Comparison of ENCODE assay signal across 10 cellular contexts in genomic region chr15:62110000-62110851, GRCh38. TPM values are rescaled to one million over a fixed set of nuclear protein-coding genes. Genes with fewer than 3 reads are reported as not detected.
A peak's percentile ranks its signal among the peaks of the same experiment; 100 is the strongest.
DNase-seq lines count a peak whose midpoint lies in the region; ATAC-seq and TF ChIP-seq lines count a peak whose summit lies in the region.
"Had no signal": no experiment of that assay in that cellular context is flagged by ENCODE, and none has a peak within 500 bp of the region (broad histone marks: within the 10 kb centered on the region; RNA-seq: fewer than 3 reads in every experiment).

No MANE protein-coding gene starts in this region.

- H3K27ac Mint-ChIP-seq in osteocyte (ENCODE audit: unreplicated experiment), result peak overlapping the region; percentile 19

- H3K4me3 Mint-ChIP-seq in osteocyte (ENCODE audit: unreplicated experiment), result no peak overlapping the region

- no peak overlapping the region for H3K4me3 ChIP-seq in choroid plexus epithelial cell (ENCODE audit: low read depth, low read length)

- DNase-seq in DMS 273 (lab: John Stamatoyannopoulos, UW; ENCODE audit: unreplicated experiment) (peak; percentile 84), NCI-H2171 (lab: John Stamatoyannopoulos, UW) (peak; percentile 82), choroid plexus epithelial cell (ENCODE audit: low read depth) (peak; percentile 60), osteocyte (ENCODE audit: extremely low spot score, unreplicated experiment) (no peak), NCI-H187 treated with DMSO at 0.1 percent for 48 hours (lab: John Stamatoyannopoulos, UW) (no peak)
- no peak for DNase-seq in stimulated activated CD4-positive, alpha-beta T cell treated with anti-CD3 and anti-CD28 coated beads, Interleukin-1b, Interleukin-23, amount 100 ng/mL, for 48 hours

- no peak for TF ChIP-seq CTCF in choroid plexus epithelial cell (conservative IDR thresholded peaks at IDR 0.05; ENCODE audit: low read depth, low read length)
- no peak for TF ChIP-seq CTCF in osteocyte (IDR thresholded peaks at IDR 0.05)

- no peaks in the 10 kb centered on the region for H3K9me3 Mint-ChIP-seq in osteocyte (ENCODE audit: unreplicated experiment)

- H3K36me3 Mint-ChIP-seq in osteocyte (ENCODE audit: unreplicated experiment), result no peaks in the 10 kb centered on the region

- no peaks in the 10 kb centered on the region for H3K27me3 Mint-ChIP-seq in osteocyte (ENCODE audit: unreplicated experiment)

- ATAC-seq in HG03354 (IDR thresholded peaks at IDR 0.05; ENCODE audit: poor library complexity, severe bottlenecking, unreplicated experiment), result no peak
- no peak for ATAC-seq in GM21367 (IDR thresholded peaks at IDR 0.05; ENCODE audit: unreplicated experiment)

- H3K4me1 Mint-ChIP-seq in osteocyte (ENCODE audit: unreplicated experiment), result peaks cover 22% of the 10 kb centered on the region

RNA-seq across cellular contexts. Expression of gene C2CD4A, which starts 43.4 kb away (rescaled TPM):
- not detected in 2 replicates for total RNA-seq in osteocyte
- total RNA-seq: mesenteric fat pad, temporal lobe had no signal

RNA-seq across cellular contexts. Expression of gene VPS13C, which starts 50.0 kb away (rescaled TPM):
- total RNA-seq in osteocyte, result 60.2 and 67.5 TPM in 2 replicates

RNA-seq across cellular contexts. Expression of gene C2CD4B, which starts 54.9 kb away (rescaled TPM):
- total RNA-seq in osteocyte, result not detected in 2 replicates

Comparison
In these comparisons a context has a peak if more than half of its experiments do, and no peak if none do; other contexts are left out.
1. DNase-seq: peak in DMS 273 (single experiment), NCI-H2171 (single experiment) and choroid plexus epithelial cell (single experiment); none in osteocyte (single experiment), stimulated activated CD4-positive, alpha-beta T cell treated with anti-CD3 and anti-CD28 coated beads, Interleukin-1b, Interleukin-23, amount 100 ng/mL, for 48 hours (single experiment) and NCI-H187 treated with DMSO at 0.1 percent for 48 hours (single experiment).